Comparison of ENCODE assay signal across 35 cellular contexts in the genomic region with DNA sequence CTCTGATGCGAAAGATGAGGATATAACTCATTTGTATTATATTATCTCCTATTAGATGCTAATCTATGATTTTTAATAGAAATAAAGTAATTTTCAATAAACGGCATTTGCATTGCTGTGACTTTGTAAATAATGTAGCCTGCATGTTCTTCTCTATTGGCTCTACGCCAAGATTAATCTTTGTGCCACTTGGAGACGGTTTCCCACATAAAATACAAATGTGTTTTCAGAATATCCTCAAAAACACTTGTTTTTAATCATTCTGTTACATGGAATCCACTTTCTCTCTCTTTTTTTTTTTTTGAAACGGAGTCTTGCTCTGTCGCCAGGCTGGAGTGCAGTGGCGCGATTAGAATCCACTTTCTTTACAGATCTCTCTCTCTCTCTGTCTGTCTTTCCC. TPM values are rescaled to one million over a fixed set of nuclear protein-coding genes. Genes with fewer than 3 reads are reported as not detected.
"Had no signal": no experiment of that assay in that cellular context is flagged by ENCODE, and none has a peak within 500 bp of the region (broad histone marks: within the 10 kb centered on the region; RNA-seq: fewer than 3 reads in every experiment).

No MANE protein-coding gene starts in this region.

- H3K4me1 ChIP-seq: adrenal gland, ascending aorta, left lung, psoas muscle, right atrium auricular region, uterus had no signal

- H3K4me3 ChIP-seq: adrenal gland, ascending aorta, hepatocyte, left lung, lung, ovary, psoas muscle, right atrium auricular region, suprapubic skin, transverse colon, uterus had no signal

- DNase-seq: activated CD4-positive, alpha-beta T cell treated with anti-CD3 and anti-CD28 coated beads for 4 hours; activated CD4-positive, alpha-beta T cell treated with anti-CD3 and anti-CD28 coated beads, Interleukin-2, amount 50 U/mL, for 48 hours; activated CD4-positive, CD25-positive, alpha-beta regulatory T cell; activated CD8-positive, alpha-beta memory T cell treated with anti-CD3 and anti-CD28 coated beads, Interleukin-2, amount 50 U/mL, for 48 hours; activated naive CD4-positive, alpha-beta T cell; activated T-cell treated with anti-CD3 and anti-CD28 coated beads, Interleukin-2, amount 50 U/mL, for 4 hours; adrenal gland; brain microvascular endothelial cell; caudate nucleus; dermis blood vessel endothelial cell; effector memory CD4-positive, alpha-beta T cell; glutamatergic neuron; immature natural killer cell; kidney glomerular epithelial cell; left lung; naive thymus-derived CD8-positive, alpha-beta T cell; ovary; psoas muscle; stimulated activated CD4-positive, alpha-beta T cell treated with anti-CD3 and anti-CD28 coated beads, Interleukin-4, amount 100 ng/mL, for 4 hours; stimulated activated naive CD8-positive, alpha-beta T cell treated with anti-CD3 and anti-CD28 coated beads, Interleukin-15, amount 100 ng/mL, for 72 hours; transverse colon; uterus had no signal

- H2AFZ ChIP-seq: hepatocyte had no signal

- H3K4me1 Mint-ChIP-seq: immature natural killer cell; naive thymus-derived CD8-positive, alpha-beta T cell; stimulated activated naive CD8-positive, alpha-beta T cell treated with anti-CD3 and anti-CD28 coated beads, Interleukin-15, amount 100 ng/mL, for 72 hours had no signal

- H3K4me2 ChIP-seq: hepatocyte had no signal

- ATAC-seq: activated T-cell treated with anti-CD3 and anti-CD28 coated beads, Interleukin-2, amount 50 U/mL, for 4 hours; esophagus mucosa; left lung; naive thymus-derived CD8-positive, alpha-beta T cell; psoas muscle; stimulated activated naive CD8-positive, alpha-beta T cell treated with anti-CD3 and anti-CD28 coated beads, Interleukin-15, amount 100 ng/mL, for 72 hours had no signal

- H3K27ac ChIP-seq: adrenal gland, ascending aorta, brain microvascular endothelial cell, hepatocyte, left lung, neutrophil, ovary, psoas muscle, right atrium auricular region, suprapubic skin, uterus had no signal

- H3K9me3 ChIP-seq: adrenal gland, ascending aorta, left lung, neutrophil, ovary, psoas muscle, right atrium auricular region, suprapubic skin, transverse colon, uterus had no signal

- H3K4me3 Mint-ChIP-seq: activated naive CD8-positive, alpha-beta T cell; activated T-cell treated with anti-CD3 and anti-CD28 coated beads, Interleukin-2, amount 50 U/mL, for 4 hours; immature natural killer cell; mesothelial cell of epicardium; naive thymus-derived CD8-positive, alpha-beta T cell; stimulated activated naive CD8-positive, alpha-beta T cell treated with anti-CD3 and anti-CD28 coated beads, Interleukin-15, amount 100 ng/mL, for 72 hours had no signal

- H3K27ac Mint-ChIP-seq: activated naive CD8-positive, alpha-beta T cell; activated T-helper 2 cell treated with anti-CD3 and anti-CD28 coated beads, Interferon-gamma antibody, Interleukin-2, Interleukin-4, amounts not matched to agents 10 μg/mL and 5 μg/mL and 100 μg/mL, durations not matched to agents 14 hours and 24 hours and 36 hours; immature natural killer cell; mesothelial cell of epicardium; naive thymus-derived CD8-positive, alpha-beta T cell; stimulated activated naive CD8-positive, alpha-beta T cell treated with anti-CD3 and anti-CD28 coated beads, Interleukin-15, amount 100 ng/mL, for 72 hours had no signal

- H3K27me3 ChIP-seq: adrenal gland, ascending aorta, brain microvascular endothelial cell, hepatocyte, left lung, neutrophil, ovary, right atrium auricular region, suprapubic skin, transverse colon, uterus had no signal

- FAIRE-seq: endothelial cell of umbilical vein, frontal cortex had no signal

- H3K36me3 Mint-ChIP-seq: activated naive CD8-positive, alpha-beta T cell; immature natural killer cell; mesothelial cell of epicardium; naive thymus-derived CD8-positive, alpha-beta T cell had no signal

- H3K36me3 ChIP-seq: adrenal gland, ascending aorta, brain microvascular endothelial cell, left lung, neutrophil, ovary, right atrium auricular region, suprapubic skin, transverse colon, uterus had no signal

- H3K9me3 Mint-ChIP-seq: activated T-cell treated with anti-CD3 and anti-CD28 coated beads, Interleukin-2, amount 50 U/mL, for 4 hours; activated T-helper 2 cell treated with anti-CD3 and anti-CD28 coated beads, Interferon-gamma antibody, Interleukin-2, Interleukin-4, amounts not matched to agents 10 μg/mL and 5 μg/mL and 100 μg/mL, durations not matched to agents 14 hours and 24 hours and 36 hours; mesothelial cell of epicardium; naive thymus-derived CD8-positive, alpha-beta T cell; stimulated activated naive CD8-positive, alpha-beta T cell treated with anti-CD3 and anti-CD28 coated beads, Interleukin-15, amount 100 ng/mL, for 72 hours had no signal

- H3K79me2 ChIP-seq: hepatocyte had no signal

RNA-seq across cellular contexts. Expression of a gene that starts 22.9 kb away (rescaled TPM):
- total RNA-seq: activated CD8-positive, alpha-beta memory T cell treated with anti-CD3 and anti-CD28 coated beads for 36 hours; activated T-cell treated with anti-CD3 and anti-CD28 coated beads, Interleukin-2, amount 50 U/mL, for 4 hours; activated T-helper 2 cell treated with anti-CD3 and anti-CD28 coated beads, Interferon-gamma antibody, Interleukin-2, Interleukin-4, amounts not matched to agents 10 μg/mL and 5 μg/mL and 100 μg/mL, durations not matched to agents 14 hours and 24 hours and 36 hours had no signal
- polyA plus RNA-seq: immature natural killer cell; naive thymus-derived CD8-positive, alpha-beta T cell had no signal

RNA-seq across cellular contexts. Expression of a gene that starts 47.6 kb away (rescaled TPM):
- total RNA-seq: activated CD8-positive, alpha-beta memory T cell treated with anti-CD3 and anti-CD28 coated beads for 36 hours; activated T-helper 2 cell treated with anti-CD3 and anti-CD28 coated beads, Interferon-gamma antibody, Interleukin-2, Interleukin-4, amounts not matched to agents 10 μg/mL and 5 μg/mL and 100 μg/mL, durations not matched to agents 14 hours and 24 hours and 36 hours had no signal
- polyA plus RNA-seq: immature natural killer cell had no signal
